25 cellular contexts compared by ENCODE assay signal in genomic region chr15:26298666-26299065, GRCh38.
"Had no signal": no experiment of that assay in that cellular context is flagged by ENCODE, and none has a peak within 500 bp of the region (broad histone marks: within the 10 kb centered on the region; RNA-seq: fewer than 3 reads in every experiment).

No MANE protein-coding gene starts in this region.

- FAIRE-seq: astrocyte, bronchial epithelial cell, RCC 7860, TTC549 had no signal

- DNase-seq: activated CD4-positive, alpha-beta T cell treated with anti-CD3 and anti-CD28 coated beads, Interleukin-2, amount 10 ng/mL, durations not matched to agents 24 days and 14 days; activated CD4-positive, alpha-beta T cell treated with anti-CD3 and anti-CD28 coated beads, Interleukin-2, amount 50 U/mL, for 4 hours; activated CD8-positive, alpha-beta T cell treated with anti-CD3 and anti-CD28 coated beads for 36 hours; activated gamma-delta T cell treated with Interleukin-2 at 50 U/mL for 16 hours; activated naive CD4-positive, alpha-beta T cell treated with anti-CD3 and anti-CD28 coated beads for 36 hours; activated T-cell treated with anti-CD3 and anti-CD28 coated beads, Interleukin-2, amount 50 U/mL, for 24 hours; adrenal gland; caudate nucleus; cerebellar nuclear complex; Karpas-422; NCI-H1105; NCI-H1417 treated with DMSO at 0.1 percent for 48 hours; NCI-H187 treated with DMSO at 0.1 percent for 48 hours; NCI-H2081; NCI-H510A; NCI-H526; NCI-H748 treated with DMSO at 0.1 percent for 48 hours; NK-92 treated with Interleukin-12 subunit alpha and Interleukin-12 subunit beta, amount 100 ng/mL, for 24 hours; PC-9; Right ventricle myocardium superior had no signal

- ATAC-seq: activated CD8-positive, alpha-beta T cell treated with anti-CD3 and anti-CD28 coated beads for 36 hours; activated naive CD4-positive, alpha-beta T cell treated with anti-CD3 and anti-CD28 coated beads, Interleukin-2, amount 50 U/mL, for 72 hours had no signal
